In genomic region chr15:34754171-34754580, GRCh38 we compare ENCODE assay signal across 15 cellular contexts. TPM values are rescaled to one million over a fixed set of nuclear protein-coding genes. Genes with fewer than 3 reads are reported as not detected.
DNase-seq lines count a peak whose midpoint lies in the region; ATAC-seq and TF ChIP-seq lines count a peak whose summit lies in the region.
"Had no signal": no experiment of that assay in that cellular context is flagged by ENCODE, and none has a peak within 500 bp of the region (broad histone marks: within the 10 kb centered on the region; RNA-seq: fewer than 3 reads in every experiment).

No MANE protein-coding gene starts in this region.

- H3K27ac Mint-ChIP-seq in chondrocyte (ENCODE audit: unreplicated experiment) (no peak overlapping the region), type B pancreatic cell (no peak overlapping the region)
- H3K27ac Mint-ChIP-seq in naive thymus-derived CD4-positive, alpha-beta T cell = no peak overlapping the region
- H3K27ac Mint-ChIP-seq: stimulated activated naive CD8-positive, alpha-beta T cell treated with anti-CD3 and anti-CD28 coated beads, Interleukin-15, Interleukin-2, amounts not matched to agents 100 ng/mL and 50 ng/mL, for 24 hours had no signal

- in situ Hi-C loops in GM13976 (cut with MboI; ENCODE audit: low sequenced_read_pairs, unreplicated experiment) = no loop called here

- no peaks in the 10 kb centered on the region for H3K36me3 Mint-ChIP-seq in chondrocyte (ENCODE audit: low read depth)
- H3K36me3 Mint-ChIP-seq in naive thymus-derived CD4-positive, alpha-beta T cell = no peaks in the 10 kb centered on the region
- H3K36me3 Mint-ChIP-seq in type B pancreatic cell = no peaks in the 10 kb centered on the region

- H3K9me3 ChIP-seq in right cardiac atrium (ENCODE audit: control insufficient read depth, low read length) (no peaks in the 10 kb centered on the region), heart left ventricle (no peaks in the 10 kb centered on the region)
- H3K9me3 ChIP-seq in naive thymus-derived CD4-positive, alpha-beta T cell (ENCODE audit: control insufficient read depth in 2 of 3, low read length in 3 of 3) = no peaks in the 10 kb centered on the region

- H3K27ac ChIP-seq in right cardiac atrium (ENCODE audit: low read length) (no peak overlapping the region), heart left ventricle (no peak overlapping the region)
- H3K27ac ChIP-seq in naive thymus-derived CD4-positive, alpha-beta T cell (ENCODE audit: low read depth, low read length) = no peak overlapping the region
- H3K27ac ChIP-seq: BLaER1 had no signal

- H3K4me1 Mint-ChIP-seq in chondrocyte (ENCODE audit: low read depth) (peaks cover 5% of the 10 kb centered on the region), type B pancreatic cell (ENCODE audit: unreplicated experiment) (no peaks in the 10 kb centered on the region)
- peaks cover 2 to 12% (median 5%) of the 10 kb centered on the region in 7 donors for H3K4me1 Mint-ChIP-seq in naive thymus-derived CD4-positive, alpha-beta T cell

- POLR2A ChIA-PET in naive thymus-derived CD4-positive, alpha-beta T cell (lab: Charles Lee) = no interaction called here

- TF ChIP-seq POLR2A in heart left ventricle (IDR thresholded peaks at IDR 0.05) = no peak

- H3K4me3 Mint-ChIP-seq in chondrocyte (ENCODE audit: unreplicated experiment) = peak overlapping the region; percentile 33
- peak overlapping the region in 6 of 10 donors; percentile 41 to 76 (median 59) for H3K4me3 Mint-ChIP-seq in naive thymus-derived CD4-positive, alpha-beta T cell
- H3K4me3 Mint-ChIP-seq in type B pancreatic cell = peak overlapping the region; percentile 81
- H3K4me3 Mint-ChIP-seq: stimulated activated naive CD8-positive, alpha-beta T cell treated with anti-CD3 and anti-CD28 coated beads, Interleukin-15, Interleukin-2, amounts not matched to agents 100 ng/mL and 50 ng/mL, for 24 hours had no signal

- peak in 1 of 2 donors; percentile 20 for ATAC-seq in right cardiac atrium
- no peak for ATAC-seq in heart left ventricle
- no peak for ATAC-seq in naive thymus-derived CD4-positive, alpha-beta T cell
- no peak for ATAC-seq in HG03135 (IDR thresholded peaks at IDR 0.05; ENCODE audit: unreplicated experiment)

- 7% methylated on average over 27 of the region's 27 CpGs for WGBS in right cardiac atrium
- 5 to 6% (median 5%) methylated on average over 18 to 27 of the region's 27 CpGs for WGBS in heart left ventricle, 4 donors

- H3K9me3 Mint-ChIP-seq in chondrocyte (ENCODE audit: low read depth) (no peaks in the 10 kb centered on the region), type B pancreatic cell (no peaks in the 10 kb centered on the region)
- H3K9me3 Mint-ChIP-seq in naive thymus-derived CD4-positive, alpha-beta T cell = peaks cover 0 to 13% (median 0%) of the 10 kb centered on the region in 11 donors
- H3K9me3 Mint-ChIP-seq: stimulated activated naive CD8-positive, alpha-beta T cell treated with anti-CD3 and anti-CD28 coated beads, Interleukin-15, Interleukin-2, amounts not matched to agents 100 ng/mL and 50 ng/mL, for 24 hours had no signal

- H3K4me1 ChIP-seq in right cardiac atrium (ENCODE audit: control insufficient read depth, insufficient read depth, low read length) (no peaks in the 10 kb centered on the region), heart left ventricle (peaks cover 0 to 15% (median 0%) of the 10 kb centered on the region in 12 donors)
- H3K4me1 ChIP-seq in naive thymus-derived CD4-positive, alpha-beta T cell (ENCODE audit: control insufficient read depth in 2 of 2, insufficient read depth in 2 of 2, low read length in 2 of 2) = no peaks in the 10 kb centered on the region
- H3K4me1 ChIP-seq: BLaER1 had no signal

- no peaks in the 10 kb centered on the region for H3K27me3 ChIP-seq in right cardiac atrium (ENCODE audit: control insufficient read depth, insufficient read depth)
- peaks cover 5 to 67% (median 34%) of the 10 kb centered on the region in 9 donors for H3K27me3 ChIP-seq in heart left ventricle
- H3K27me3 ChIP-seq in naive thymus-derived CD4-positive, alpha-beta T cell (ENCODE audit: control insufficient read depth in 2 of 2, insufficient read depth in 2 of 2, low read length in 2 of 2) = peaks cover 0 to 3% of the 10 kb centered on the region in 2 donors

- peak overlapping the region; percentile 26 for H3K4me3 ChIP-seq in right cardiac atrium (ENCODE audit: low read length)
- H3K4me3 ChIP-seq in heart left ventricle = peak overlapping the region in 4 of 12 donors; percentile 31 to 49 (median 44)
- no peak overlapping the region for H3K4me3 ChIP-seq in naive thymus-derived CD4-positive, alpha-beta T cell (ENCODE audit: low read length)
- H3K4me3 ChIP-seq: BLaER1 had no signal

- intact Hi-C loops in right cardiac atrium (cut with DNase I) (no loop called here), heart left ventricle (cut with DNase I) (loop anchor here in 1 of 10 donors (10.0 kb wide), 1 partner anchor 79 kb away; no protein-coding TSS in a partner anchor)
- intact Hi-C loops in naive thymus-derived CD4-positive, alpha-beta T cell (cut with micrococcal nuclease) = no loop called here

- TF ChIP-seq CTCF in heart left ventricle (IDR thresholded peaks at IDR 0.05) = no peak
- TF ChIP-seq CTCF in chondrocyte (IDR thresholded peaks at IDR 0.05) = no peak
- TF ChIP-seq CTCF in type B pancreatic cell (conservative IDR thresholded peaks at IDR 0.05) = no peak
- TF ChIP-seq CTCF in GM13976 (IDR thresholded peaks at IDR 0.05; ENCODE audit: borderline replicate concordance, control extremely low read depth, extremely low read depth, insufficient read depth, missing control alignments) = no peak

- H3K27me3 Mint-ChIP-seq in chondrocyte (ENCODE audit: low read depth) (peaks cover 60% of the 10 kb centered on the region), type B pancreatic cell (peaks cover 78% of the 10 kb centered on the region)
- peaks cover 65 to 81% (median 78%) of the 10 kb centered on the region in 5 donors for H3K27me3 Mint-ChIP-seq in naive thymus-derived CD4-positive, alpha-beta T cell

- CTCF ChIA-PET in naive thymus-derived CD4-positive, alpha-beta T cell (lab: Charles Lee) = no interaction called here

- DNase-seq in right cardiac atrium (peak in 2 of 3 donors; percentile 22 to 38), heart left ventricle (no peak), chondrocyte (ENCODE audit: low spot score) (no peak), type B pancreatic cell (ENCODE audit: extremely low spot score, unreplicated experiment) (no peak), GM13976 (ENCODE audit: low spot score) (no peak)
- no peak for DNase-seq in naive thymus-derived CD4-positive, alpha-beta T cell
- DNase-seq in NK-92 treated with Interleukin-12 subunit alpha and Interleukin-12 subunit beta, amount 100 ng/mL, for 24 hours (lab: John Stamatoyannopoulos, UW) = no peak
- DNase-seq: EL, midbrain, NCI-H1694, SIG-M5 had no signal

- H3K36me3 ChIP-seq in heart left ventricle = no peaks in the 10 kb centered on the region
- no peaks in the 10 kb centered on the region for H3K36me3 ChIP-seq in naive thymus-derived CD4-positive, alpha-beta T cell (ENCODE audit: control insufficient read depth in 2 of 3, insufficient read depth in 3 of 3, low read length in 3 of 3)
- H3K36me3 ChIP-seq: BLaER1 had no signal

RNA-seq across cellular contexts. Expression of gene GJD2, which starts 0.6 kb away (rescaled TPM):
- total RNA-seq in right cardiac atrium (10 to 100 TPM in 2 of 4 donors, 1 to 10 TPM in 2; 2.0 to 34.1 (median 14.0) TPM), heart left ventricle (under 1 TPM in 4 of 9 donors, not detected in 5; 0.19 to 0.31 (median 0.26) TPM), chondrocyte (not detected in 3 replicates), type B pancreatic cell (ENCODE audit: low replicate concordance) (0.50 and 0.89 TPM in 2 replicates)
- polyA plus RNA-seq in right cardiac atrium (7.4 TPM), heart left ventricle (under 1 TPM in 1 of 2 donors, not detected in 1; 0.04 TPM)
- total RNA-seq in naive thymus-derived CD4-positive, alpha-beta T cell = not detected
- polyA plus RNA-seq in naive thymus-derived CD4-positive, alpha-beta T cell = not detected
- total RNA-seq: K562 had no signal
- polyA plus RNA-seq: K562 had no signal

RNA-seq across cellular contexts. Expression of gene ACTC1, which starts 41.2 kb away (rescaled TPM):
- total RNA-seq in right cardiac atrium = over 10,000 TPM in 3 of 4 donors, 1,000 to 10,000 TPM in 1; 9,200 to 14,744 (median 13,223) TPM
- 12,784 TPM for polyA plus RNA-seq in right cardiac atrium
- over 10,000 TPM in 7 of 9 donors, 1,000 to 10,000 TPM in 2; 3,808 to 17,901 (median 12,860) TPM for total RNA-seq in heart left ventricle
- over 10,000 TPM in 1 of 2 donors, 1,000 to 10,000 TPM in 1; 1,898 to 12,542 TPM for polyA plus RNA-seq in heart left ventricle
- 6.2 to 19.5 TPM (median 7.1 TPM) in 3 replicates for total RNA-seq in chondrocyte
- total RNA-seq in naive thymus-derived CD4-positive, alpha-beta T cell = not detected
- not detected for polyA plus RNA-seq in naive thymus-derived CD4-positive, alpha-beta T cell
- 0.52 and 19.7 TPM in 2 replicates for total RNA-seq in type B pancreatic cell (ENCODE audit: low replicate concordance)

Comparison
In these comparisons a context has a peak if more than half of its experiments do, and no peak if none do; other contexts are left out.
1. DNase-seq: peak in right cardiac atrium (2 of 3); none in heart left ventricle (0 of 5), chondrocyte (single experiment), naive thymus-derived CD4-positive, alpha-beta T cell (0 of 9), type B pancreatic cell (single experiment), NK-92 treated with Interleukin-12 subunit alpha and Interleukin-12 subunit beta, amount 100 ng/mL, for 24 hours (single experiment) and GM13976 (single experiment).
2. RNA of gene ACTC1, which starts 41.2 kb away (total RNA-seq): 9,200 to 14,744 TPM in right cardiac atrium and 3,808 to 17,901 TPM in heart left ventricle; 0.52 to 19.7 TPM in type B pancreatic cell, 6.2 to 19.5 TPM in chondrocyte and not detected in naive thymus-derived CD4-positive, alpha-beta T cell; every median in the first group is over 100 times any median in the second.
3. Peak in every context shown above with its lines, with median percentiles within 50 percentile points of each other: H3K4me3 Mint-ChIP-seq.